In the genomic region with DNA sequence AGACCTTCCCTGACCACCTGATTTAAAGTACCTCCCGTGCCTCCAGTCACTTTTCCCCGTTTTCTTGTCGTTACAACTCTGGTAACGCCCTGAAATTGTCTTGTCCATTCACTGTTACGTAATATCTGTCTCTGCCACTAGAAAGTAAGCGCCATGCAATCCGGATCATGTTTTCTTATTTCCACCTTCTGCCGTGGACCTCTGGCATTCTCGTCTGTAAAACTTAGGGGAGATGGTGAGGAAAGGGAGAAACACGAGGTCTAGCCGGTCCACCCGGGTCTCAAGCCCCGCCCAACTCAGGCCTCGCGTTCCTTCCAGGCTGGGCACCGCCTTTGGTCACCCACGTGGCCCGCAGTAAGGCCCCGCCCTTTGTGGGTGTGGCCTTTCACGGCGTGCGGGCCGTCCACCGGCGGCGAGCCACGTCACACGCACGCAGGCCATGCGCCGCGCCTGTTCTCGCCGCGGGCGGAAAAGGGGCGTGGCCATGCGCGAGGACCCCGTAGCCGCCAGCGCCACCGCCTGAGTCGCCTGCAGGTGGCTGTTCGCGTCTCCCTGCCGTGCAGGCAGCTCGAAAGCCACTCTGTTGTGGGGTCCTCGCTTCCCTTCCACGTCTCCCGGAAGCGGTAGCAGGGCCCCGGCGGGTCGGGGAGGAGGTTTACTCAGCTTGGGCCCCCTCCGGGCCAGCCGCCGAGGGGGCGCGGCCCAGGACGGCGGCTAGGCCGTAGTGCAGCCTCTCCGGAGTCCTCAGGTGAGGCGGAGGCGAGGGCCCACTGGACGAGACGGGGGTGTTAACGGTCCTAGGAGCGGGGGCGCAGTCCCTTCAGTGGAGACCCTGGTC, we compare ENCODE assay signal across 8 cellular contexts. TPM values are rescaled to one million over a fixed set of nuclear protein-coding genes. Genes with fewer than 3 reads are reported as not detected.
DNase-seq lines count a peak whose midpoint lies in the region; ATAC-seq and TF ChIP-seq lines count a peak whose summit lies in the region.

A gene with protein sequence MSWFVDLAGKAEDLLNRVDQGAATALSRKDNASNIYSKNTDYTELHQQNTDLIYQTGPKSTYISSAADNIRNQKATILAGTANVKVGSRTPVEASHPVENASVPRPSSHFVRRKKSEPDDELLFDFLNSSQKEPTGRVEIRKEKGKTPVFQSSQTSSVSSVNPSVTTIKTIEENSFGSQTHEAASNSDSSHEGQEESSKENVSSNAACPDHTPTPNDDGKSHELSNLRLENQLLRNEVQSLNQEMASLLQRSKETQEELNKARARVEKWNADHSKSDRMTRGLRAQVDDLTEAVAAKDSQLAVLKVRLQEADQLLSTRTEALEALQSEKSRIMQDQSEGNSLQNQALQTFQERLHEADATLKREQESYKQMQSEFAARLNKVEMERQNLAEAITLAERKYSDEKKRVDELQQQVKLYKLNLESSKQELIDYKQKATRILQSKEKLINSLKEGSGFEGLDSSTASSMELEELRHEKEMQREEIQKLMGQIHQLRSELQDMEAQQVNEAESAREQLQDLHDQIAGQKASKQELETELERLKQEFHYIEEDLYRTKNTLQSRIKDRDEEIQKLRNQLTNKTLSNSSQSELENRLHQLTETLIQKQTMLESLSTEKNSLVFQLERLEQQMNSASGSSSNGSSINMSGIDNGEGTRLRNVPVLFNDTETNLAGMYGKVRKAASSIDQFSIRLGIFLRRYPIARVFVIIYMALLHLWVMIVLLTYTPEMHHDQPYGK (plus strand): TSS at position 597 of the 838 bp plus-strand sequence. CDS start 3,133 bp downstream, outside the sequence.

- TF ChIP-seq POLR2A in upper lobe of left lung (IDR thresholded peaks at IDR 0.05): peak in 3 of 4 donors; percentile 76 to 89 (median 83)

- peaks cover 0 to 20% (median 7%) of the 10 kb centered on the region in 9 donors for H3K36me3 ChIP-seq in heart right ventricle
- H3K36me3 ChIP-seq in upper lobe of left lung: peaks cover 0 to 19% (median 13%) of the 10 kb centered on the region in 4 donors

- ATAC-seq in HG02884 (IDR thresholded peaks at IDR 0.05; ENCODE audit: unreplicated experiment): peak; percentile 95
- ATAC-seq in heart right ventricle: peak; percentile 98 to 100 (median 99)
- peak; percentile 99 for ATAC-seq in upper lobe of left lung (ENCODE audit: low FRiP score in 2 of 2)

- H3K4me3 Mint-ChIP-seq in T-helper 1 cell treated with Interleukin-12 subunit alpha and Interleukin-12 subunit beta and Interleukin-4 antibody, amounts not matched to agents 30 μg/mL and 1 μg/mL, for 36 hours: peak within 1 kb of the TSS; percentile 95

- H3K4me3 ChIP-seq in heart right ventricle (peak within 1 kb of the TSS; percentile 49 to 99 (median 86)), upper lobe of left lung (peak within 1 kb of the TSS; percentile 71 to 96 (median 92))

- H3K9me3 ChIP-seq in heart right ventricle (peaks cover 0 to 20% (median 12%) of the 10 kb centered on the region in 11 donors), upper lobe of left lung (peaks cover under 1 to 14% (median 7%) of the 10 kb centered on the region in 4 donors)

- intact Hi-C loops in heart right ventricle (cut with DNase I) (loop anchor here in 2 of 10 donors (5.0 kb wide), 1 partner anchor 47 kb away; a partner anchor contains a TSS), posterior cingulate gyrus (cut with DNase I) (loop anchor here (2.0 to 10.0 kb wide), 2 partner anchors 45 to 669 kb away; a partner anchor contains a TSS)

- H3K9me3 Mint-ChIP-seq in T-helper 1 cell treated with Interleukin-12 subunit alpha and Interleukin-12 subunit beta and Interleukin-4 antibody, amounts not matched to agents 30 μg/mL and 1 μg/mL, for 36 hours: peaks cover 19% of the 10 kb centered on the region

- H3K4me1 Mint-ChIP-seq in T-helper 1 cell treated with Interleukin-12 subunit alpha and Interleukin-12 subunit beta and Interleukin-4 antibody, amounts not matched to agents 30 μg/mL and 1 μg/mL, for 36 hours (ENCODE audit: low read depth): peaks cover 20% of the 10 kb centered on the region

- H3K27me3 Mint-ChIP-seq in T-helper 1 cell treated with Interleukin-12 subunit alpha and Interleukin-12 subunit beta and Interleukin-4 antibody, amounts not matched to agents 30 μg/mL and 1 μg/mL, for 36 hours (ENCODE audit: low read depth): peaks cover 11% of the 10 kb centered on the region

- H3K27ac ChIP-seq in heart right ventricle (peak within 1 kb of the TSS; percentile 64 to 97 (median 88)), upper lobe of left lung (peak within 1 kb of the TSS; percentile 88 to 94 (median 92))

- peak in 1 of 4 donors; percentile 79 for TF ChIP-seq EP300 in upper lobe of left lung (IDR thresholded peaks at IDR 0.05)

- WGBS in heart right ventricle, 2 donors: 1% methylated on average over 71 of the region's 71 CpGs
- 5 to 6% methylated on average over 16 to 19 of the region's 71 CpGs for WGBS in upper lobe of left lung, 2 donors

- TF ChIP-seq CTCF in GM13977 (IDR thresholded peaks at IDR 0.05; ENCODE audit: extremely low read depth, insufficient read depth, missing control alignments) (no peak), heart right ventricle (IDR thresholded peaks at IDR 0.05) (peak in 2 of 9 donors; percentile 15 to 20), upper lobe of left lung (IDR thresholded peaks at IDR 0.05) (peak; percentile 15 to 83 (median 64))

- peaks cover 18% of the 10 kb centered on the region for H3K36me3 Mint-ChIP-seq in T-helper 1 cell treated with Interleukin-12 subunit alpha and Interleukin-12 subunit beta and Interleukin-4 antibody, amounts not matched to agents 30 μg/mL and 1 μg/mL, for 36 hours (ENCODE audit: low read depth)

- in situ Hi-C loops in GM13977 (cut with MboI; ENCODE audit: low pct_unique_long_range_greater_than_20kb, low sequenced_read_pairs, unreplicated experiment): loop anchor here (25.0 kb wide), 1 partner anchor 207 kb away; no protein-coding TSS in a partner anchor

- peak; percentile 95 for DNase-seq in GM13977 (ENCODE audit: low spot score)
- DNase-seq in NCI-H1694 (lab: John Stamatoyannopoulos, UW): peak; percentile 98
- peak; percentile 99 for DNase-seq in amniotic stem cell (lab: John Stamatoyannopoulos, UW)
- DNase-seq in heart right ventricle: peak; percentile 96 to 98
- peak; percentile 94 to 100 (median 98) for DNase-seq in posterior cingulate gyrus
- peak; percentile 99 to 100 for DNase-seq in upper lobe of left lung

- H3K4me1 ChIP-seq in heart right ventricle (peaks cover 4 to 28% (median 25%) of the 10 kb centered on the region in 9 donors), upper lobe of left lung (peaks cover 17 to 34% (median 19%) of the 10 kb centered on the region in 4 donors)

- no peaks in the 10 kb centered on the region for H3K27me3 ChIP-seq in heart right ventricle
- no peaks in the 10 kb centered on the region for H3K27me3 ChIP-seq in upper lobe of left lung

- H3K27ac Mint-ChIP-seq in T-helper 1 cell treated with Interleukin-12 subunit alpha and Interleukin-12 subunit beta and Interleukin-4 antibody, amounts not matched to agents 30 μg/mL and 1 μg/mL, for 36 hours: peak within 1 kb of the TSS; percentile 91

RNA-seq across cellular contexts. Expression of the gene that starts here (rescaled TPM):
- 10 to 100 TPM; 18.5 to 25.5 (median 21.9) TPM for total RNA-seq in heart right ventricle
- polyA plus RNA-seq in heart right ventricle: 10 to 100 TPM; 18.6 to 27.7 TPM
- total RNA-seq in upper lobe of left lung: 10 to 100 TPM; 24.1 to 60.0 (median 32.2) TPM

Comparison
In these comparisons a context has a peak if more than half of its experiments do, and no peak if none do; other contexts are left out.
1. Peak in every context shown above with its lines: DNase-seq, ATAC-seq, H3K4me3 ChIP-seq and H3K27ac ChIP-seq.